In the genomic region with DNA sequence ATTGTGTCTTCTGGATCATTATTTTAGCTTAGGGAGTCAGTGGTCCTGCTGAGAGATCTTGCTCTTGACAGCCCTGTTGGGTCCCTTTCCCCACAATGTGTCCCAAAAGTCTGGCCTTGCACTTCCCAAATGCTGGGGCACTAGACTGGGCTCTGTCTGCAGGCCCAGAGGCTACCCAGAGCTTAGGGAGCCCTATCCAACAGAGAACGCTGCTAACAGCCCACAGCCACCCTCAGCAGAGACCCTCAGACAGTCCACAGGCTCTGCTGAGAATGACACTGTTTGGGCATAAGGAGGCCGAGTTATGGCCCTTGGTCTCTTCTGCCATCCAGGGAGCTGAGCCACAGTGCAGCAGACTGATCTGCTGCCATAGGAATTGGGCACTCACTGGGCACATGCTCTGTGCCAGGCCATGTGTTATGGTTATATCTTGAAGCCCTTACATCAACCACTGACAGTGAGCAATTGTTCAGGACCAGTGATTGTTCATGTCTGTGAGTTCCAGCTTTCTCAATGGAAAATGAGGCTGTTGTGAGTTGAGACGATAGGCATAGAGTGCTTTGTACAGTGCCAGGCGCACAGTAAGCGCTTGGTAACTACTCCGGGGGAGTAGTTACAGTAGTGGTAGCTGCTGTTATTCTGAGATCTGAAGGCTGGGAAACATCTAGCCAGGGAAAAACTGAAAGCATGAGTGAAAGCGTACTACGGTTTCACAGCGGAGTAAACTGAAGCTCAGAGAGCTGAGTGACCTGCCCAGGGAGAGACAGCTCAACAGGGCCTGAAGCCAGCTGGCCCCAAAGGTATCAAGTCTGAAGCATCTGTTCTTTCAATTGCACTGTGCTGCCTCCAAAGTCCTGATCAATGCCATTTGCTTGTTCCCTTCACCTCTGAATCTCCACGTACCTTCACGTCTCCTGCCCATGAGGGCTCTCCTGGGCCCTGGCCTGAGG, we compare ENCODE assay signal across 23 cellular contexts.
A peak's percentile ranks its signal among the peaks of the same experiment; 100 is the strongest.
DNase-seq lines count a peak whose midpoint lies in the region; TF ChIP-seq lines count a peak whose summit lies in the region.
"Had no signal": no experiment of that assay in that cellular context is flagged by ENCODE, and none has a peak within 500 bp of the region (broad histone marks: within the 10 kb centered on the region; RNA-seq: fewer than 3 reads in every experiment).

No MANE protein-coding gene starts in this region.

- no peak for DNase-seq in CD4-positive, alpha-beta memory T cell
- peak in 37 of 56 donors; percentile 12 to 85 (median 54) for DNase-seq in amygdala (lab: John Stamatoyannopoulos, UW)
- DNase-seq in inferior parietal cortex (ENCODE audit: extremely low spot score), result peak; percentile 66
- DNase-seq in pons (ENCODE audit: low spot score), result peak; percentile 96
- no peak for DNase-seq in ovary
- no peak for DNase-seq in NCI-H446 (lab: John Stamatoyannopoulos, UW)
- no peak for DNase-seq in NCI-H1105 (lab: John Stamatoyannopoulos, UW)
- DNase-seq in ureter (ENCODE audit: low spot score), result no peak
- DNase-seq: activated CD4-positive, alpha-beta T cell treated with anti-CD3 and anti-CD28 coated beads, Interleukin-2, amount 50 U/mL, for 48 hours; activated gamma-delta T cell; central memory CD4-positive, alpha-beta T cell; effector memory CD4-positive, alpha-beta T cell; NCI-H2029; NCI-H446 treated with DMSO at 0.1 percent for 48 hours; pancreas; SK-N-SH; stimulated activated CD4-positive, alpha-beta T cell treated with anti-CD3 and anti-CD28 coated beads, Interleukin-2, amount 100 ng/mL, for 24 hours; stimulated activated naive B cell treated with anti-CD40 and anti-IgM and Interleukin-4, amounts not matched to agents 10 μg/mL and 1 μg/mL and 100 μg/mL, for 72 hours had no signal

- CTCF ChIA-PET in CD4-positive, alpha-beta memory T cell (lab: Charles Lee; ENCODE audit: partially characterized antibody), result interaction anchor here (1.5 kb wide), 1 partner anchor 9 kb away, joined by 3 read pairs; no protein-coding TSS in a partner anchor

- H3K4me3 ChIP-seq in CD4-positive, alpha-beta memory T cell (ENCODE audit: low read length in 2 of 2), result no peak overlapping the region
- H3K4me3 ChIP-seq in ovary, result no peak overlapping the region
- H3K4me3 ChIP-seq: esophagus muscularis mucosa, HAP-1, pancreas, skin epidermis, tibial nerve had no signal

- peak overlapping the region in 4 of 7 donors; percentile 35 to 55 (median 50) for H3K27ac Mint-ChIP-seq in CD4-positive, alpha-beta memory T cell
- H3K27ac Mint-ChIP-seq: stimulated activated naive B cell treated with anti-CD40 and anti-IgM and Interleukin-4, amounts not matched to agents 10 μg/mL and 1 μg/mL and 100 μg/mL, for 72 hours; T-helper 2 cell treated with Interferon-gamma antibody and Interleukin-4, amounts not matched to agents 5 μg/mL and 100 μg/mL, for 36 hours had no signal

- no peak overlapping the region for H3K27ac ChIP-seq in CD4-positive, alpha-beta memory T cell (ENCODE audit: low read depth, low read length)
- no peak overlapping the region for H3K27ac ChIP-seq in ovary
- H3K27ac ChIP-seq: esophagus muscularis mucosa, pancreas, skin epidermis, tibial nerve had no signal

- no peak for TF ChIP-seq POLR2A in ovary (IDR thresholded peaks at IDR 0.05)

- no peaks in the 10 kb centered on the region for H3K36me3 ChIP-seq in CD4-positive, alpha-beta memory T cell (ENCODE audit: insufficient read depth, low read length)
- H3K36me3 ChIP-seq in ovary, result no peaks in the 10 kb centered on the region
- H3K36me3 ChIP-seq: HAP-1 had no signal

- H3K4me1 Mint-ChIP-seq in CD4-positive, alpha-beta memory T cell, result peaks cover 12 to 53% (median 34%) of the 10 kb centered on the region in 4 donors

- WGBS in ovary, 3 donors, result 80 to 86% (median 80%) methylated on average over 11 of the region's 11 CpGs

- peaks cover 32% of the 10 kb centered on the region for H3K4me1 ChIP-seq in CD4-positive, alpha-beta memory T cell (ENCODE audit: insufficient read depth, low read length)
- H3K4me1 ChIP-seq in ovary (ENCODE audit: insufficient read depth), result peaks cover 17% of the 10 kb centered on the region

- no peaks in the 10 kb centered on the region for H3K9me3 ChIP-seq in CD4-positive, alpha-beta memory T cell (ENCODE audit: control insufficient read depth in 1 of 2, low read length in 2 of 2)
- no peaks in the 10 kb centered on the region for H3K9me3 ChIP-seq in ovary
- H3K9me3 ChIP-seq: esophagus muscularis mucosa, HAP-1, pancreas, SK-N-SH, tibial nerve had no signal

- no peaks in the 10 kb centered on the region for H3K27me3 Mint-ChIP-seq in CD4-positive, alpha-beta memory T cell
- H3K27me3 Mint-ChIP-seq: stimulated activated naive B cell treated with anti-CD40 and anti-IgM and Interleukin-4, amounts not matched to agents 10 μg/mL and 1 μg/mL and 100 μg/mL, for 72 hours had no signal

- POLR2A ChIA-PET in CD4-positive, alpha-beta memory T cell (lab: Charles Lee; ENCODE audit: partially characterized antibody), result no interaction called here

- intact Hi-C loops in CD4-positive, alpha-beta memory T cell (cut with micrococcal nuclease), result no loop called here
- intact Hi-C loops in ovary (cut with DNase I), result no loop called here

- H3K4me3 Mint-ChIP-seq in CD4-positive, alpha-beta memory T cell, result no peak overlapping the region
- H3K4me3 Mint-ChIP-seq: stimulated activated naive B cell treated with anti-CD40 and anti-IgM and Interleukin-4, amounts not matched to agents 10 μg/mL and 1 μg/mL and 100 μg/mL, for 72 hours; T-helper 2 cell treated with Interferon-gamma antibody and Interleukin-4, amounts not matched to agents 5 μg/mL and 100 μg/mL, for 36 hours had no signal

- no peak for TF ChIP-seq EP300 in ovary (IDR thresholded peaks at IDR 0.05)

- H3K36me3 Mint-ChIP-seq in CD4-positive, alpha-beta memory T cell, result peaks cover 17 to 25% of the 10 kb centered on the region in 2 donors

- H3K9me3 Mint-ChIP-seq in CD4-positive, alpha-beta memory T cell, result peaks cover 0 to 2% (median 0%) of the 10 kb centered on the region in 8 donors
- H3K9me3 Mint-ChIP-seq: stimulated activated naive B cell treated with anti-CD40 and anti-IgM and Interleukin-4, amounts not matched to agents 10 μg/mL and 1 μg/mL and 100 μg/mL, for 72 hours; T-helper 2 cell treated with Interferon-gamma antibody and Interleukin-4, amounts not matched to agents 5 μg/mL and 100 μg/mL, for 36 hours had no signal

- no peak for TF ChIP-seq CTCF in ovary (IDR thresholded peaks at IDR 0.05)

- H3K27me3 ChIP-seq in CD4-positive, alpha-beta memory T cell (ENCODE audit: insufficient read depth, low read length), result no peaks in the 10 kb centered on the region
- no peaks in the 10 kb centered on the region for H3K27me3 ChIP-seq in ovary
- H3K27me3 ChIP-seq: esophagus muscularis mucosa, pancreas, tibial nerve had no signal

Comparison
In these comparisons a context has a peak if more than half of its experiments do, and no peak if none do; other contexts are left out.
1. DNase-seq: peak in amygdala (37 of 56), inferior parietal cortex (single experiment) and pons (single experiment); none in CD4-positive, alpha-beta memory T cell (0 of 5), ovary (0 of 5), NCI-H446 (0 of 2), NCI-H1105 (single experiment) and ureter (single experiment).